6 cellular contexts compared by ENCODE assay signal in the genomic region with DNA sequence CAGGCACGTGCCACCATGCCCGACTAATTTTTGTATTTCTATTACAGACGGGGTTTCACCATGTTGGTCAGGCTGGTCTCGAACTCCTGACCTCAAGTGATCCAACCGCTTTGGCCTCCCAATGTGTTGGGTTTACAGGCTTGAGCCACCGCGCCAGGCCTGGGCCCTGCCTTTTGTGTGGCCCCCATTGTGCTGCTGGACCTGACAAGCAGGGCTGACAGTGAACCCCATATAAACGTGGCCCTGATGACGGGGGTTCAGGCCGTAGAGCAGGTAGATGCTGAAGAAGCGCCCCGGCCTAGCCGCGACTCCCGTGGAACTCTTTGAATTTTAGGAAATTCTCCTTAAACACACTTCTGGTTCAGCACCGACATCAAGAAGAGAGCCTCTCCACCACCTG. TPM values are rescaled to one million over a fixed set of nuclear protein-coding genes. Genes with fewer than 3 reads are reported as not detected.
"Had no signal": no experiment of that assay in that cellular context is flagged by ENCODE, and none has a peak within 500 bp of the region (broad histone marks: within the 10 kb centered on the region; RNA-seq: fewer than 3 reads in every experiment).

No MANE protein-coding gene starts in this region.

RNA-seq across cellular contexts. Expression of gene SULT1A2, which starts 17.7 kb away (rescaled TPM):
- total RNA-seq: suprapubic skin, thoracic aorta, vagina had no signal

RNA-seq across cellular contexts. Expression of gene NPIPB8, which starts 23.3 kb away (rescaled TPM):
- total RNA-seq: subcutaneous adipose tissue, thoracic aorta, vagina had no signal
- polyA plus RNA-seq: thymus, urinary bladder had no signal
